In the genomic region with DNA sequence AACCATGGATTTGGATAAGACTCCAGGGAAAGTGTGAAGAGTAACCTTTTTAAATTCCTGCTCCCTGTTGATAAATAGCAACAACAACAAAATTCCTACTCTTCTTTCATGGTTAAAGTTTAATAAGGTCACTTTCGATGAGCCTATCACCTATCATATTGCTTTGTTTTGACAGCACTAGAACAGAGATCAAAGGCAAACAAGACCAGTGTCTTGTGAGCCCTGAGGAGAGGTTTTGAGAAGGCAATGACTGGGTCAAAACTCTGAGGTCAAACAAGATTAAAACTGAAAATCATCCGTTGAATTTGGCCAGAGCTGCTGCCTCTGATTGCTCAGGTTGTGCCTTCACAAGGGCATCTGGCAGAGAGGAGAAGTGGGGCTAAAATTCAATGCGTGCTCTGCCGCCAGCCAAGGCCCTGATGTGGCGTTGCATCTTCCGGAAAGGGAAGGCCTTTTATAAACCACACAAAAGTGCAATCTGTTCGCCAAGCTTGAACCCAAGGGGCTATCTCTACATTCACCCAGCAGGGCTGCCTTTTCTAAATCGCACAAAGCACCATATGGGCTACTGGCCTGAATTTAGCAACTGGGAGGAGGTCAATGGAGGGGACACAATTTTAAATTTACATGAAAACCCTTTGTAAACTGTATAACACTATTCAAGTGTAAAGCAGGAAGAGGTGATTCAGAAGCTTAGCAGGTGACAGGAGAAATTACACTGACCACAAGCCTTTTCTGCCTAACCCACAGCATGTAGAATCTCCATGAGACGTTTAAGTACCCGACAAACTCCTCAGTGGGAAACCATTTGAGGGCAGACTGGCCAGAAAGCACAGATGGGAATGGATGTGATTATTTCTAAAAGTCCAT, we compare ENCODE assay signal across 10 cellular contexts.
DNase-seq lines count a peak whose midpoint lies in the region; ATAC-seq and TF ChIP-seq lines count a peak whose summit lies in the region.
"Had no signal": no experiment of that assay in that cellular context is flagged by ENCODE, and none has a peak within 500 bp of the region (broad histone marks: within the 10 kb centered on the region; RNA-seq: fewer than 3 reads in every experiment).

No MANE protein-coding gene starts in this region.

- no peaks in the 10 kb centered on the region for H4K20me1 ChIP-seq in DOHH2 (ENCODE audit: control insufficient read depth, insufficient read depth, low read depth, low read length)

- peaks cover 16% of the 10 kb centered on the region for H3K4me1 ChIP-seq in DOHH2 (ENCODE audit: control insufficient read depth, low read length)
- H3K4me1 ChIP-seq: BE2C had no signal

- peak overlapping the region; percentile 39 for H3K27ac ChIP-seq in DOHH2 (ENCODE audit: low read depth, low read length)

- H3K9me3 ChIP-seq in DOHH2 (ENCODE audit: control insufficient read depth, insufficient read depth, low read length): no peaks in the 10 kb centered on the region
- H3K9me3 ChIP-seq: BE2C had no signal

- in situ Hi-C loops in astrocyte of the cerebellum (cut with HindIII; ENCODE audit: low sequenced_read_pairs): no loop called here

- H3F3A ChIP-seq in DOHH2 (ENCODE audit: control insufficient read depth, insufficient read depth): no peaks in the 10 kb centered on the region

- TF ChIP-seq CTCF in DOHH2 (IDR thresholded peaks at IDR 0.05; ENCODE audit: low read depth, low read length, poor library complexity, severe bottlenecking) (no peak), astrocyte of the cerebellum (IDR thresholded peaks at IDR 0.05; ENCODE audit: low read depth, low read length, missing control alignments) (no peak)

- no peaks in the 10 kb centered on the region for H3K9me2 ChIP-seq in DOHH2 (replicated peaks; ENCODE audit: control insufficient read depth, low read length)

- H3K27me3 ChIP-seq in DOHH2 (ENCODE audit: control insufficient read depth, low read length) (no peaks in the 10 kb centered on the region), H7 (ENCODE audit: control insufficient read depth, insufficient read depth, low read length) (no peaks in the 10 kb centered on the region)
- H3K27me3 ChIP-seq: BE2C had no signal

- H3K4me3 ChIP-seq in DOHH2 (ENCODE audit: low read length) (peak overlapping the region; percentile 20; the same call in 1 of the 2 replicates), astrocyte of the cerebellum (ENCODE audit: low read depth, low read length) (no peak overlapping the region), H7 (ENCODE audit: insufficient read depth, low read depth, low read length) (no peak overlapping the region)

- H3K79me2 ChIP-seq in DOHH2 (ENCODE audit: control insufficient read depth, low read length): no peaks in the 10 kb centered on the region

- no peaks in the 10 kb centered on the region for H3K36me3 ChIP-seq in DOHH2 (ENCODE audit: control insufficient read depth, low read length)
- H3K36me3 ChIP-seq in H7 (replicated peaks; ENCODE audit: control insufficient read depth, insufficient read depth, low read length): no peaks in the 10 kb centered on the region
- H3K36me3 ChIP-seq: BE2C had no signal

- peak; percentile 44 for ATAC-seq in GM19467 (IDR thresholded peaks at IDR 0.05; ENCODE audit: unreplicated experiment)
- peak; percentile 69 for ATAC-seq in HG03354 (IDR thresholded peaks at IDR 0.05; ENCODE audit: poor library complexity, severe bottlenecking, unreplicated experiment)

- H3K4me2 ChIP-seq in DOHH2 (ENCODE audit: low read length): peak overlapping the region; percentile 41

- DNase-seq in astrocyte of the cerebellum (ENCODE audit: low read depth) (peak; percentile 82), NCI-H2171 (lab: John Stamatoyannopoulos, UW) (no peak), amniotic stem cell (lab: John Stamatoyannopoulos, UW) (no peak), NCI-H82 (lab: John Stamatoyannopoulos, UW) (no peak), H7 (no peak)
- DNase-seq: BE2C; stimulated activated CD4-positive, alpha-beta T cell treated with anti-CD3 and anti-CD28 coated beads, Interleukin-4, amount 100 ng/mL, for 1 hour had no signal
